In the genomic region with DNA sequence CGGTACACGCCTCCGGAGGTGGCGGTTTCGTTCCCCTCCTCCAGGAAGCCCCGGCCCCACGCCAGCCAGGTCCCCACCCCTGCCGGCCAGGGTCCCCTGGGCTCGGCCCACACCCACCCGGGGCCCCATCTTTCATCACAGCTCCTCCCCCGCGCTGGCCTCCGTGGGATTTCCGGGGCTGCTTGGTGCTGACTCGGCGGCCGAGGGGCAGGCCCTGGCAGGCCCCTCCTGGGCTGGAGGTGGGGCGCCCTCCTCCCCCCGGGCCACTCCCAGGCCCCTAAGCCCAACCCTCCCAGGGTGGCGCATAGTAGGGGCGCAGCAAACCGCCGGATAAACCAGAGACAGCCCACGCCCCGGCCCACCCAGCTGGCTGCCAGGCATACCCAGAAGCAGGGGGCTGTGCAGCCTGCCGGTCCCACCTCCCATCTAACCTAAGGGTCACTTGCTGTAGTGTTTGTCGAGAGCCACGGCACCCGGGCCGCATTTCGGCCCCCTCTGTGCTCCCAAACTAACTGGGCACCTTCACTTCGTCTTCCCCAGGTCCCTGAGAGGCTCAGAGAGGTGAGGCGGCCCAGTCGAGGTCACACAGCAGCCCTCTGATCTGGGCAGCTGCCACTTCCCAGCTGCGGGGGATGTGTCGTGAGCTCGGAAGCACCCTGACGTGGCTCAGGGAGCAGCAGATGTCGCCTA, we compare ENCODE assay signal across 1 cellular context.
A peak's percentile ranks its signal among the peaks of the same experiment; 100 is the strongest.
TF ChIP-seq lines count a peak whose summit lies in the region.

No MANE protein-coding gene starts in this region.

TF ChIP-seq in K562, 482 proteins besides CTCF, POLR2A, EP300 and RAD21 (continued from another document and continues in another):
- no peak for TF ChIP-seq ZNF407 (IDR thresholded peaks at IDR 0.05; ENCODE audit: low read depth)
- TF ChIP-seq BDP1 (IDR thresholded peaks at IDR 0.05; ENCODE audit: insufficient read depth, insufficient read length) = no peak
- TF ChIP-seq STAT5A (IDR thresholded peaks at IDR 0.05; ENCODE audit: borderline replicate concordance, low read length) = no peak
- peak; percentile 89 for TF ChIP-seq ZBTB7A (IDR thresholded peaks at IDR 0.05; ENCODE audit: borderline replicate concordance, control insufficient read depth, low read depth, low read length)
- TF ChIP-seq SMC3 (conservative IDR thresholded peaks at IDR 0.05; ENCODE audit: insufficient read depth, low read depth, low read length) = no peak
- TF ChIP-seq VEZF1 (CRISPR knock-in tag; IDR thresholded peaks at IDR 0.05) = peak; percentile 74
- TF ChIP-seq POLR2AphosphoS5 (IDR thresholded peaks at IDR 0.05; ENCODE audit: control insufficient read depth, insufficient read depth, low read depth, low read length) = 0 out of 2 replicates have a peak, but pooled peaks have one; percentile 11
- TF ChIP-seq, protein P1, sequence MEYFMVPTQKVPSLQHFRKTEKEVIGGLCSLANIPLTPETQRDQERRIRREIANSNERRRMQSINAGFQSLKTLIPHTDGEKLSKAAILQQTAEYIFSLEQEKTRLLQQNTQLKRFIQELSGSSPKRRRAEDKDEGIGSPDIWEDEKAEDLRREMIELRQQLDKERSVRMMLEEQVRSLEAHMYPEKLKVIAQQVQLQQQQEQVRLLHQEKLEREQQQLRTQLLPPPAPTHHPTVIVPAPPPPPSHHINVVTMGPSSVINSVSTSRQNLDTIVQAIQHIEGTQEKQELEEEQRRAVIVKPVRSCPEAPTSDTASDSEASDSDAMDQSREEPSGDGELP (CRISPR knock-in tag; IDR thresholded peaks at IDR 0.05; ENCODE audit: borderline replicate concordance) = peak; percentile 65
- no peak for TF ChIP-seq MCM2 (IDR thresholded peaks at IDR 0.05; ENCODE audit: low read depth)
- TF ChIP-seq FUS (optimal IDR thresholded peaks at IDR 0.05; ENCODE audit: low read depth, low read length) = no peak
- no peak for TF ChIP-seq POLR3A (IDR thresholded peaks at IDR 0.05; ENCODE audit: borderline replicate concordance, extremely low read depth, insufficient read depth, insufficient read length)
- TF ChIP-seq CBX1 (IDR thresholded peaks at IDR 0.05; ENCODE audit: low read depth) = no peak; the same call in 1 of the 2 replicates
- TF ChIP-seq XRCC4 (IDR thresholded peaks at IDR 0.05; ENCODE audit: extremely low read depth, insufficient read depth, insufficient read length) = no peak
- no peak for TF ChIP-seq KLF10 (CRISPR knock-in tag; IDR thresholded peaks at IDR 0.05)
- TF ChIP-seq HDAC1 (IDR thresholded peaks at IDR 0.05) = peak in 1 of 2 experiments; percentile 22; a peak in 1 of 4 replicates
- no peak for TF ChIP-seq BACH1 (tag; IDR thresholded peaks at IDR 0.05)
- TF ChIP-seq RBM15 (IDR thresholded peaks at IDR 0.05; ENCODE audit: insufficient read depth, low read length) = no peak
- TF ChIP-seq RFX7 (CRISPR knock-in tag; IDR thresholded peaks at IDR 0.05) = no peak
- TF ChIP-seq CBFB (CRISPR knock-in tag; IDR thresholded peaks at IDR 0.05) = no peak
- no peak for TF ChIP-seq CUX1 (CRISPR knock-in tag; IDR thresholded peaks at IDR 0.05)
- no peak for TF ChIP-seq POLR2H (tag; IDR thresholded peaks at IDR 0.05; ENCODE audit: low read depth)
- peak; percentile 14; the same call in 1 of the 2 replicates for TF ChIP-seq ATF3 (IDR thresholded peaks at IDR 0.05)
- no peak for TF ChIP-seq ATF3 (CRISPR knock-in tag; conservative IDR thresholded peaks at IDR 0.05)
- no peak for TF ChIP-seq DNMT1 (IDR thresholded peaks at IDR 0.05)
- TF ChIP-seq ZNF347 (CRISPR knock-in tag; IDR thresholded peaks at IDR 0.05; ENCODE audit: low read depth) = no peak
- no peak for TF ChIP-seq JUNB (CRISPR knock-in tag; conservative IDR thresholded peaks at IDR 0.05)
- no peak for TF ChIP-seq ATF1 (CRISPR knock-in tag; IDR thresholded peaks at IDR 0.05)
- TF ChIP-seq ATF1 (tag; IDR thresholded peaks at IDR 0.05) = no peak
- no peak for TF ChIP-seq ESRRA (IDR thresholded peaks at IDR 0.05; ENCODE audit: borderline replicate concordance, low read depth)
- TF ChIP-seq POLR3G (IDR thresholded peaks at IDR 0.05; ENCODE audit: extremely low read depth, insufficient read length, insufficient replicate concordance) = no peak
- TF ChIP-seq ZNF75A (CRISPR knock-in tag; IDR thresholded peaks at IDR 0.05) = no peak
- TF ChIP-seq SMAD2 (IDR thresholded peaks at IDR 0.05; ENCODE audit: low read depth, low read length) = no peak
- TF ChIP-seq, protein P2, sequence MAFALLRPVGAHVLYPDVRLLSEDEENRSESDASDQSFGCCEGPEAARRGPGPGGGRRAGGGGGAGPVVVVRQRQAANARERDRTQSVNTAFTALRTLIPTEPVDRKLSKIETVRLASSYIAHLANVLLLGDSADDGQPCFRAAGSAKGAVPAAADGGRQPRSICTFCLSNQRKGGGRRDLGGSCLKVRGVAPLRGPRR (CRISPR knock-in tag; IDR thresholded peaks at IDR 0.05) = no peak
- no peak for TF ChIP-seq CHD1 (IDR thresholded peaks at IDR 0.05; ENCODE audit: low read length)
- TF ChIP-seq HOMEZ (CRISPR knock-in tag; IDR thresholded peaks at IDR 0.05) = no peak
- no peak for TF ChIP-seq ZNF644 (tag; IDR thresholded peaks at IDR 0.05; ENCODE audit: low read depth)
- TF ChIP-seq NFIX (CRISPR knock-in tag; IDR thresholded peaks at IDR 0.05; ENCODE audit: low read depth) = no peak
- peak; percentile 51 for TF ChIP-seq RBFOX2 (IDR thresholded peaks at IDR 0.05; ENCODE audit: low read depth, low read length)
